ENCODE assay signal across 8 cellular contexts in the genomic region with DNA sequence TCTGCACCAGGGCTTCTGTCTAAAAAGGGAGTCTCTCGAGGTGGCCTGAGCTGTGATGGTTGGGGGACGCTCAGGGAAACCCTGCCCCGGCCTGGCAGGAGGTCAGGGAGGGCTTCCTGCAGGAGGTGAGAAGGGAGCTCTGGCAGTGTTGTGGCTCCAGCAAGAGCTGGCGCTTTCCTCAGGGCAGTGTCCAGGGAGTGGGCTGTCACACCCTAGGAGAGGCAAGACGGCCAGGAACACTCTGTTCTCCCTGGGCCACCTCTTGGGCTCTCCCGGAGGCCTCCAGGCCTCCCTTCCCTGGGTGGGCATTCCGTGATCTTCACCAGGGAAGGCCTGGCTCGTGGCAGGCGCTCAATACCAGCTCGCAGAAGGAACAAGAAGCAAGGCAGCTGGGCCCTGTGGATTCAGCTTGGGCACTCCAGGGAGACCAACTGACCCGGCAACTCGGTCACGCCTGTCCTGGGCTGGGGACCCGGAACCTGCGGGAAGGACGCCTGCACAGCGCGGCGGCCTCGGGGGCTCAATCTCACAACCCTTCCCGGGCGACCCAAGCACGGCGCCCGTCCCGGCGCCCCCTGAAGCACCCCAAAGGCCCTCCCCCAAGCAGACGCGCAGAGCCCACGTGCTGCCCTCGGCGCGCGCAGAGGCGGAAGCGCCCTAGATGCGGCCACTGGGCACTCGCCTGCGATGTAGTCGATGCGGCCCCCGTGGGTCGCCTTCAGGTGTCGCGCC. TPM values are rescaled to one million over a fixed set of nuclear protein-coding genes. Genes with fewer than 3 reads are reported as not detected.
DNase-seq lines count a peak whose midpoint lies in the region; ATAC-seq, FAIRE-seq and TF ChIP-seq lines count a peak whose summit lies in the region.

No MANE protein-coding gene starts in this region.

- CTCF ChIA-PET in CD4-positive, alpha-beta memory T cell (lab: Charles Lee; ENCODE audit: partially characterized antibody): interaction anchor here (1.1 to 5.1 kb wide), 8 partner anchors 12 to 402 kb away, joined by 3 to 35 read pairs (median 4); a partner anchor contains a TSS

- H3K9ac ChIP-seq in stomach smooth muscle (ENCODE audit: low read length in 2 of 2): peak overlapping the region; percentile 70 to 75

- FAIRE-seq in GM19239 (lab: Jason Lieb, UNC): peak; percentile 77

- H3K36me3 ChIP-seq in CD4-positive, alpha-beta memory T cell (ENCODE audit: insufficient read depth, low read length): peaks cover 13% of the 10 kb centered on the region
- H3K36me3 ChIP-seq in esophagus muscularis mucosa (peaks cover 0 to 28% (median 24%) of the 10 kb centered on the region in 4 donors), stomach smooth muscle (ENCODE audit: control insufficient read depth in 2 of 2, insufficient read depth in 2 of 2, low read length in 2 of 2) (peaks cover 4 to 9% of the 10 kb centered on the region in 2 donors)

- H3K27me3 ChIP-seq in CD4-positive, alpha-beta memory T cell (ENCODE audit: insufficient read depth, low read length): no peaks in the 10 kb centered on the region
- H3K27me3 ChIP-seq in esophagus muscularis mucosa (no peaks in the 10 kb centered on the region), stomach smooth muscle (ENCODE audit: control insufficient read depth in 1 of 2, insufficient read depth in 2 of 2, low read length in 2 of 2) (no peaks in the 10 kb centered on the region)

- TF ChIP-seq POLR2A in esophagus muscularis mucosa (IDR thresholded peaks at IDR 0.05; ENCODE audit: low read depth): peak; percentile 73

- no peaks in the 10 kb centered on the region for H3K27me3 Mint-ChIP-seq in CD4-positive, alpha-beta memory T cell
- H3K27me3 Mint-ChIP-seq in activated T-cell treated with anti-CD3 and anti-CD28 coated beads, Interleukin-2, amount 50 U/mL, for 72 hours (ENCODE audit: low read depth): no peaks in the 10 kb centered on the region

- no CpG with 5 or more reads among the region's 45 CpGs for WGBS in esophagus muscularis mucosa

- peak overlapping the region; percentile 87 to 93 (median 93) for H3K27ac Mint-ChIP-seq in CD4-positive, alpha-beta memory T cell
- peak overlapping the region; percentile 96 for H3K27ac Mint-ChIP-seq in activated T-cell treated with anti-CD3 and anti-CD28 coated beads, Interleukin-2, amount 50 U/mL, for 72 hours

- H3K9me3 ChIP-seq in CD4-positive, alpha-beta memory T cell (ENCODE audit: control insufficient read depth in 1 of 2, low read length in 2 of 2): no peaks in the 10 kb centered on the region
- no peaks in the 10 kb centered on the region for H3K9me3 ChIP-seq in esophagus muscularis mucosa
- H3K9me3 ChIP-seq in stomach smooth muscle (ENCODE audit: control insufficient read depth in 2 of 2, low read length in 2 of 2): no peaks in the 10 kb centered on the region

- intact Hi-C loops in CD4-positive, alpha-beta memory T cell (cut with micrococcal nuclease): loop anchor here (1.0 kb wide), 2 partner anchors 8 to 26 kb away; a partner anchor contains a TSS
- intact Hi-C loops in esophagus muscularis mucosa (cut with DNase I): loop anchor here (10.0 kb wide), 1 partner anchor 364 kb away; a partner anchor contains a TSS

- peaks cover 1 to 28% (median 15%) of the 10 kb centered on the region in 4 donors for H3K4me1 Mint-ChIP-seq in CD4-positive, alpha-beta memory T cell
- H3K4me1 Mint-ChIP-seq in activated T-cell treated with anti-CD3 and anti-CD28 coated beads, Interleukin-2, amount 50 U/mL, for 72 hours (ENCODE audit: low read depth): peaks cover 36% of the 10 kb centered on the region

- DNase-seq in CD4-positive, alpha-beta memory T cell: peak; percentile 56 to 68 (median 64)
- peak; percentile 85 for DNase-seq in GM19239 (ENCODE audit: insufficient read length, low spot score)
- peak; percentile 16 for DNase-seq in NCI-H748 treated with DMSO at 0.1 percent for 48 hours (lab: John Stamatoyannopoulos, UW)
- peak; percentile 78 to 80 for DNase-seq in activated T-cell treated with anti-CD3 and anti-CD28 coated beads, Interleukin-2, amount 50 U/mL, for 72 hours
- DNase-seq in esophagus muscularis mucosa (ENCODE audit: extremely low spot score): no peak
- peak; percentile 90 for DNase-seq in myocyte (ENCODE audit: low read depth)

- ATAC-seq in HG03342 (IDR thresholded peaks at IDR 0.05; ENCODE audit: unreplicated experiment): peak; percentile 39
- peak; percentile 64 to 65 for ATAC-seq in activated T-cell treated with anti-CD3 and anti-CD28 coated beads, Interleukin-2, amount 50 U/mL, for 72 hours (replicated peaks in 1 of 2)

- no peaks in the 10 kb centered on the region for H3K9me3 Mint-ChIP-seq in CD4-positive, alpha-beta memory T cell
- H3K9me3 Mint-ChIP-seq in activated T-cell treated with anti-CD3 and anti-CD28 coated beads, Interleukin-2, amount 50 U/mL, for 72 hours: no peaks in the 10 kb centered on the region

- peak overlapping the region; percentile 90 to 94 for H3K4me3 ChIP-seq in CD4-positive, alpha-beta memory T cell (ENCODE audit: low read length in 2 of 2)
- H3K4me3 ChIP-seq in esophagus muscularis mucosa (peak overlapping the region; percentile 77 to 90 (median 81)), stomach smooth muscle (ENCODE audit: low read length in 2 of 2) (peak overlapping the region; percentile 58 to 78)

- peaks cover 0 to 15% of the 10 kb centered on the region in 2 donors for H3K36me3 Mint-ChIP-seq in CD4-positive, alpha-beta memory T cell
- H3K36me3 Mint-ChIP-seq in activated T-cell treated with anti-CD3 and anti-CD28 coated beads, Interleukin-2, amount 50 U/mL, for 72 hours (ENCODE audit: insufficient read depth in 2 of 2): peaks cover 0 to 2% of the 10 kb centered on the region in 2 donors

- H3K4me1 ChIP-seq in CD4-positive, alpha-beta memory T cell (ENCODE audit: insufficient read depth, low read length): peaks cover 21% of the 10 kb centered on the region
- peaks cover 26 to 45% (median 40%) of the 10 kb centered on the region in 4 donors for H3K4me1 ChIP-seq in esophagus muscularis mucosa
- H3K4me1 ChIP-seq in stomach smooth muscle (ENCODE audit: control insufficient read depth, insufficient read depth, low read length): peaks cover 23% of the 10 kb centered on the region

- TF ChIP-seq CTCF in esophagus muscularis mucosa (IDR thresholded peaks at IDR 0.05): no peak

- H3K4me3 Mint-ChIP-seq in CD4-positive, alpha-beta memory T cell: peak overlapping the region; percentile 79 to 97 (median 86)
- H3K4me3 Mint-ChIP-seq in activated T-cell treated with anti-CD3 and anti-CD28 coated beads, Interleukin-2, amount 50 U/mL, for 72 hours: peak overlapping the region; percentile 97 to 98

- TF ChIP-seq EP300 in esophagus muscularis mucosa (IDR thresholded peaks at IDR 0.05): no peak

- H3K27ac ChIP-seq in CD4-positive, alpha-beta memory T cell (ENCODE audit: low read depth, low read length): peak overlapping the region; percentile 67
- H3K27ac ChIP-seq in esophagus muscularis mucosa (replicated peaks in 1 of 4) (peak overlapping the region; percentile 86 to 97 (median 92)), stomach smooth muscle (ENCODE audit: low read length) (peak overlapping the region; percentile 66)

- POLR2A ChIA-PET in CD4-positive, alpha-beta memory T cell (lab: Charles Lee; ENCODE audit: partially characterized antibody): interaction anchor here (0.8 to 11.8 kb wide), 19 partner anchors 7 to 430 kb away, joined by 3 to 206 read pairs (median 5); a partner anchor contains a TSS

RNA-seq across cellular contexts. Expression of a gene that starts 0.7 kb away (rescaled TPM):
- 100 to 1,000 TPM; 171 to 175 TPM for total RNA-seq in CD4-positive, alpha-beta memory T cell
- polyA plus RNA-seq in CD4-positive, alpha-beta memory T cell: 100 to 1,000 TPM; 569 to 624 TPM
- 100 to 1,000 TPM; 116 to 139 TPM for total RNA-seq in activated T-cell treated with anti-CD3 and anti-CD28 coated beads, Interleukin-2, amount 50 U/mL, for 72 hours
- 100 to 1,000 TPM in 2 of 4 donors, 10 to 100 TPM in 2; 60.6 to 141 (median 98.6) TPM for total RNA-seq in esophagus muscularis mucosa
- total RNA-seq in myocyte: 86.9 and 89.3 TPM in 2 replicates
- polyA plus RNA-seq in myocyte (2012): 123 TPM

RNA-seq across cellular contexts. Expression of a gene that starts 7.4 kb away (rescaled TPM):
- under 1 TPM; 0.17 TPM for total RNA-seq in CD4-positive, alpha-beta memory T cell
- under 1 TPM; 0.19 to 0.26 TPM for polyA plus RNA-seq in CD4-positive, alpha-beta memory T cell
- 100 to 1,000 TPM; 167 to 172 TPM for total RNA-seq in activated T-cell treated with anti-CD3 and anti-CD28 coated beads, Interleukin-2, amount 50 U/mL, for 72 hours
- total RNA-seq in esophagus muscularis mucosa (1 to 10 TPM in 1 of 4 donors, under 1 TPM in 2, not detected in 1; 0.17 to 1.4 (median 0.34) TPM), myocyte (0.16 and 1.9 TPM in 2 replicates)
- 0.74 TPM for polyA plus RNA-seq in myocyte (2012)

RNA-seq across cellular contexts. Expression of a gene that starts 26.0 kb away (rescaled TPM):
- total RNA-seq in CD4-positive, alpha-beta memory T cell: 100 to 1,000 TPM; 274 to 302 TPM
- 10 to 100 TPM; 12.0 to 67.5 TPM for polyA plus RNA-seq in CD4-positive, alpha-beta memory T cell
- total RNA-seq in activated T-cell treated with anti-CD3 and anti-CD28 coated beads, Interleukin-2, amount 50 U/mL, for 72 hours: 100 to 1,000 TPM in 1 of 2 donors, 10 to 100 TPM in 1; 94.1 to 141 TPM
- total RNA-seq in esophagus muscularis mucosa (100 to 1,000 TPM; 140 to 298 (median 182) TPM), myocyte (198 and 238 TPM in 2 replicates)
- polyA plus RNA-seq in myocyte (2012): 246 TPM

RNA-seq across cellular contexts. Expression of a gene that starts 45.7 kb away (rescaled TPM):
- 10 to 100 TPM; 58.8 to 65.7 TPM for total RNA-seq in CD4-positive, alpha-beta memory T cell
- polyA plus RNA-seq in CD4-positive, alpha-beta memory T cell: 1 to 10 TPM; 5.6 to 8.7 TPM
- 10 to 100 TPM; 26.1 to 31.7 TPM for total RNA-seq in activated T-cell treated with anti-CD3 and anti-CD28 coated beads, Interleukin-2, amount 50 U/mL, for 72 hours
- total RNA-seq in esophagus muscularis mucosa (10 to 100 TPM in 3 of 4 donors, 1 to 10 TPM in 1; 9.5 to 19.1 (median 11.0) TPM), myocyte (26.8 and 34.8 TPM in 2 replicates)
- 32.0 TPM for polyA plus RNA-seq in myocyte (2012)

RNA-seq across cellular contexts. Expression of a gene that starts 45.9 kb away (rescaled TPM):
- total RNA-seq in CD4-positive, alpha-beta memory T cell: 10 to 100 TPM; 66.6 to 67.1 TPM
- polyA plus RNA-seq in CD4-positive, alpha-beta memory T cell: 100 to 1,000 TPM; 104 to 105 TPM
- total RNA-seq in activated T-cell treated with anti-CD3 and anti-CD28 coated beads, Interleukin-2, amount 50 U/mL, for 72 hours: 10 to 100 TPM; 32.0 to 35.2 TPM
- total RNA-seq in esophagus muscularis mucosa (10 to 100 TPM; 22.9 to 35.8 (median 29.6) TPM), myocyte (60.1 and 69.5 TPM in 2 replicates)
- polyA plus RNA-seq in myocyte (2012): 216 TPM

Comparison
In these comparisons a context has a peak if more than half of its experiments do, and no peak if none do; other contexts are left out.
1. RNA of a gene that starts 7.4 kb away (total RNA-seq): 167 to 172 TPM in activated T-cell treated with anti-CD3 and anti-CD28 coated beads, Interleukin-2, amount 50 U/mL, for 72 hours; 0.17 to 1.4 TPM in esophagus muscularis mucosa, 0.17 TPM in CD4-positive, alpha-beta memory T cell and 0.16 to 1.9 TPM in myocyte; every median in the first group is over 10 times any median in the second.
2. Peak in every context shown above with its lines, with median percentiles within 50 percentile points of each other: H3K27ac ChIP-seq and H3K4me3 ChIP-seq.